In the genomic region with DNA sequence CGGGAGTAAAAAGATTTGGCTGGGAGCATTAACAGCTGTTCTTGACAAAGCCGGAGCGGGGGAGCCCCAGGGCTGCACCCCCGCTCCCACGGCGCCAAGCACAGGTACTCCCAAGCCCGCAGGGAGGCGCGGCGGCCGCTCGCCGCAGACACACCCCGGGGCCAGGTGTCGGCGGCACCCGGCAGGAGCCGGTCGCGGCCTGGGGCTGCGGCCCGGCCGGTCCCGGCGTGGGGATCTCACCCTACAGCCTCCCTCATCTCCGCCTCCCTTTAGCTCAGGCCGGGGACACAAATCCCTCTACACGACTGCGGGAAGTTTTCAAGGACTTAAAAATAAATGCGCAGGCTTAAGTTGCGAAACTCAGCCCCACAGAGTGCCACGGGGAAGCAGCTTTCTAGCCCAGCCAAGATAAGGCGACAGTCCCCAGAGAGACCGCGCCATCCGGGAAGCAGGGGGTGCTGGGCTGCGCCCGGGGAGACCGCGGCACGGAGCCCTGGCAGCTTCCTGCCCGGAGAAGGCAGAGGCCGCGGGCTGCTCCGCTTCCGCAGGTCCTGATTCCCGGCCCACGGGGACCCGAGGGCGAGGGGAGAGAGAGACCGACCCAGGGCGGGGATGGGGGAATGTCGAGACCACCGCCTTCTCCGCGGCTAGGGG, we compare ENCODE assay signal across 8 cellular contexts. TPM values are rescaled to one million over a fixed set of nuclear protein-coding genes. Genes with fewer than 3 reads are reported as not detected.
DNase-seq lines count a peak whose midpoint lies in the region; ATAC-seq and TF ChIP-seq lines count a peak whose summit lies in the region.

No MANE protein-coding gene starts in this region.

- TF ChIP-seq CTCF in GM12874 (IDR thresholded peaks at IDR 0.05; ENCODE audit: insufficient read depth, low read depth, low read length) = peak; percentile 25; the same call in 1 of the 2 replicates
- TF ChIP-seq CTCF in NB4 (IDR thresholded peaks at IDR 0.05; ENCODE audit: low read depth, low read length) = no peak
- TF ChIP-seq CTCF in foreskin keratinocyte (conservative IDR thresholded peaks at IDR 0.05) = peak; percentile 43
- TF ChIP-seq CTCF in nephron progenitor cell (IDR thresholded peaks at IDR 0.05) = no peak

- H3K27me3 ChIP-seq in ACC112 (ENCODE audit: insufficient read depth, low read length) (no peaks in the 10 kb centered on the region), foreskin keratinocyte (no peaks in the 10 kb centered on the region)

- H3K27ac ChIP-seq in ACC112 (ENCODE audit: low read depth, low read length) (peak overlapping the region; percentile 80), foreskin keratinocyte (peak overlapping the region; percentile 82)

- DNase-seq in NB4 (ENCODE audit: low read depth) (peak; percentile 84), activated T-cell treated with anti-CD3 and anti-CD28 coated beads for 48 hours (ENCODE audit: low read depth) (peak; percentile 14), foreskin keratinocyte (peak in 1 of 2 donors; percentile 56), nephron progenitor cell (peak; percentile 52), T1000 (lab: John Stamatoyannopoulos, UW) (no peak)

- peaks cover 32% of the 10 kb centered on the region for H3K4me1 Mint-ChIP-seq in nephron progenitor cell

- H3K36me3 Mint-ChIP-seq in nephron progenitor cell (ENCODE audit: low read depth) = peaks cover 8% of the 10 kb centered on the region

- H3K4me3 ChIP-seq in ACC112 (ENCODE audit: low read depth, low read length) (peak overlapping the region; percentile 94), NB4 (ENCODE audit: low read depth, low read length) (peak overlapping the region; percentile 64)

- peak overlapping the region; percentile 94 for H3K27ac Mint-ChIP-seq in nephron progenitor cell

- peaks cover 21% of the 10 kb centered on the region for H3K27me3 Mint-ChIP-seq in nephron progenitor cell (ENCODE audit: low read depth, poor library complexity)

- H3K4me1 ChIP-seq in ACC112 (ENCODE audit: control insufficient read depth, insufficient read depth, low read length, unreplicated experiment) = peaks cover 34% of the 10 kb centered on the region
- peaks cover 30% of the 10 kb centered on the region for H3K4me1 ChIP-seq in foreskin keratinocyte

- H2AFZ ChIP-seq in ACC112 (ENCODE audit: low read length, unreplicated experiment) = no peak overlapping the region

- TF ChIP-seq POLR2A in NB4 (IDR thresholded peaks at IDR 0.05; ENCODE audit: extremely low read depth, insufficient read length) = no peak

- peak overlapping the region; percentile 94 for H3K4me3 Mint-ChIP-seq in nephron progenitor cell

- peak; percentile 53 for ATAC-seq in HG02588 (IDR thresholded peaks at IDR 0.05; ENCODE audit: unreplicated experiment)
- ATAC-seq in foreskin keratinocyte = peak; percentile 64

- H3K36me3 ChIP-seq in ACC112 (ENCODE audit: insufficient read depth, low read length) = peaks cover 13% of the 10 kb centered on the region

- H3K79me2 ChIP-seq in ACC112 (ENCODE audit: control insufficient read depth, insufficient read depth, low read length, unreplicated experiment) = peaks cover 58% of the 10 kb centered on the region

- no peaks in the 10 kb centered on the region for H3K9me3 Mint-ChIP-seq in nephron progenitor cell

RNA-seq across cellular contexts. Expression of gene SH3RF1, which starts 0.5 kb away (rescaled TPM):
- total RNA-seq in foreskin keratinocyte = 18.7 and 19.5 TPM in 2 replicates
- polyA plus RNA-seq in foreskin keratinocyte = 4.1 and 4.8 TPM in 2 replicates

Comparison
In these comparisons a context has a peak if more than half of its experiments do, and no peak if none do; other contexts are left out.
1. CTCF ChIP-seq: peak in GM12874 (single experiment) and foreskin keratinocyte (single experiment); none in NB4 (single experiment) and nephron progenitor cell (single experiment).